Comparison of ENCODE assay signal across 8 cellular contexts in genomic region chr10:125823663-125824251, GRCh38. TPM values are rescaled to one million over a fixed set of nuclear protein-coding genes. Genes with fewer than 3 reads are reported as not detected.
A peak's percentile ranks its signal among the peaks of the same experiment; 100 is the strongest.
DNase-seq lines count a peak whose midpoint lies in the region; ATAC-seq and TF ChIP-seq lines count a peak whose summit lies in the region.

No MANE protein-coding gene starts in this region.

- no peaks in the 10 kb centered on the region for H3K9me3 ChIP-seq in SK-N-MC (ENCODE audit: low read depth, low read length)

- no peak overlapping the region for H3K27ac ChIP-seq in SK-N-MC

- H3K36me3 ChIP-seq in SK-N-MC (ENCODE audit: insufficient read depth, low read length): peaks cover 29% of the 10 kb centered on the region

- peak; percentile 1 for ATAC-seq in GM21390 (IDR thresholded peaks at IDR 0.05; ENCODE audit: unreplicated experiment)

- no peak for TF ChIP-seq CTCF in AG10803 (conservative IDR thresholded peaks at IDR 0.05; ENCODE audit: low read length)
- TF ChIP-seq CTCF in epithelial cell of proximal tubule (conservative IDR thresholded peaks at IDR 0.05; ENCODE audit: low read depth, low read length): no peak
- TF ChIP-seq CTCF in retinal pigment epithelial cell (conservative IDR thresholded peaks at IDR 0.05; ENCODE audit: low read depth, low read length): no peak

- peak overlapping the region; percentile 91 for H3K9ac ChIP-seq in SK-N-MC (ENCODE audit: insufficient read length)

- DNase-seq in AG10803 (ENCODE audit: low read depth) (no peak), SK-N-MC (ENCODE audit: low read depth, low spot score) (no peak), epithelial cell of proximal tubule (ENCODE audit: low read depth) (no peak), retinal pigment epithelial cell (ENCODE audit: low read depth) (no peak), NCI-H1048 (lab: John Stamatoyannopoulos, UW) (no peak), nucleus accumbens (lab: John Stamatoyannopoulos, UW) (no peak), anterior cingulate cortex (lab: John Stamatoyannopoulos, UW) (no peak)

- H3K4me3 ChIP-seq in AG10803 (ENCODE audit: low read length): peak overlapping the region; percentile 99
- H3K4me3 ChIP-seq in SK-N-MC: peak overlapping the region; percentile 89
- peak overlapping the region; percentile 98 for H3K4me3 ChIP-seq in epithelial cell of proximal tubule (ENCODE audit: low read depth, low read length)
- peak overlapping the region; percentile 100 for H3K4me3 ChIP-seq in retinal pigment epithelial cell (ENCODE audit: low read length)

RNA-seq across cellular contexts. Expression of gene BCCIP, which starts 0.4 kb away (rescaled TPM):
- total RNA-seq in epithelial cell of proximal tubule: 57.2 and 75.5 TPM in 2 replicates

RNA-seq across cellular contexts. Expression of gene UROS, which starts 0.7 kb away (rescaled TPM):
- 56.8 and 56.9 TPM in 2 replicates for total RNA-seq in epithelial cell of proximal tubule

RNA-seq across cellular contexts. Expression of gene MMP21, which starts 48.1 kb away (rescaled TPM):
- 0.06 TPM in 1 of 2 replicates, not detected in the other for total RNA-seq in epithelial cell of proximal tubule

RNA-seq across cellular contexts. Expression of gene DHX32, which starts 57.3 kb away (rescaled TPM):
- 29.6 and 38.8 TPM in 2 replicates for total RNA-seq in epithelial cell of proximal tubule
